ENCODE assay signal across 1 cellular context in the genomic region with DNA sequence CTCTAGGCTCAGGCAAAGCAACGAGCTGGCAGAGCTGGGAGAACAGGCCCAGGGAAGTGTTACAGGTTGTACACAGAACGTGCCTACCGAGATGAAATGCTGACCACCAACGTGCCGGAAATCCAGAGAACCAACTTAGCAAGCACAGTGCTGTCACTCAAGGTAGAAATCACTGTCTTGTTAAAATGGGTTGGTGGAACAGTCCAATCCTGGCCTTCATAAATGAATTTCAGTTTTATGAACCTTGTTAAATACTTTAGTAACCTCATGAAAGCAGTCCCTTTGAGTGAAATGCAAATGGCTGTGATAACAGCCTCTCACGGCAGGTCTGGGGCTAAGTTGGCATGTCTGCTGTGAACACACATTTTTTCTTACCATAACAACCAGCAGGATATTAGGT.
TF ChIP-seq lines count a peak whose summit lies in the region.

No MANE protein-coding gene starts in this region.

TF ChIP-seq in GM12878, 131 proteins besides CTCF, POLR2A, EP300 and RAD21 (continued from another document):
- peak; percentile 87 for TF ChIP-seq PBX3 (IDR thresholded peaks at IDR 0.05; ENCODE audit: insufficient replicate concordance, low read depth, low read length)
- TF ChIP-seq ZNF687 (IDR thresholded peaks at IDR 0.05) = peak; percentile 72
- no peak for TF ChIP-seq IKZF1 (conservative IDR thresholded peaks at IDR 0.05)
- TF ChIP-seq PKNOX1 (IDR thresholded peaks at IDR 0.05) = peak; percentile 96
- TF ChIP-seq, protein P1, sequence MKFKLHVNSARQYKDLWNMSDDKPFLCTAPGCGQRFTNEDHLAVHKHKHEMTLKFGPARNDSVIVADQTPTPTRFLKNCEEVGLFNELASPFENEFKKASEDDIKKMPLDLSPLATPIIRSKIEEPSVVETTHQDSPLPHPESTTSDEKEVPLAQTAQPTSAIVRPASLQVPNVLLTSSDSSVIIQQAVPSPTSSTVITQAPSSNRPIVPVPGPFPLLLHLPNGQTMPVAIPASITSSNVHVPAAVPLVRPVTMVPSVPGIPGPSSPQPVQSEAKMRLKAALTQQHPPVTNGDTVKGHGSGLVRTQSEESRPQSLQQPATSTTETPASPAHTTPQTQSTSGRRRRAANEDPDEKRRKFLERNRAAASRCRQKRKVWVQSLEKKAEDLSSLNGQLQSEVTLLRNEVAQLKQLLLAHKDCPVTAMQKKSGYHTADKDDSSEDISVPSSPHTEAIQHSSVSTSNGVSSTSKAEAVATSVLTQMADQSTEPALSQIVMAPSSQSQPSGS (IDR thresholded peaks at IDR 0.05; ENCODE audit: low read length) = no peak
- TF ChIP-seq BHLHE40 (IDR thresholded peaks at IDR 0.05; ENCODE audit: borderline replicate concordance in 1 of 2, low read depth in 2 of 2, low read length in 1 of 2) = peak; percentile 35 to 60; a peak in 2 of 4 replicates
- no peak for TF ChIP-seq IRF3 (IDR thresholded peaks at IDR 0.05)
- TF ChIP-seq, protein P2, sequence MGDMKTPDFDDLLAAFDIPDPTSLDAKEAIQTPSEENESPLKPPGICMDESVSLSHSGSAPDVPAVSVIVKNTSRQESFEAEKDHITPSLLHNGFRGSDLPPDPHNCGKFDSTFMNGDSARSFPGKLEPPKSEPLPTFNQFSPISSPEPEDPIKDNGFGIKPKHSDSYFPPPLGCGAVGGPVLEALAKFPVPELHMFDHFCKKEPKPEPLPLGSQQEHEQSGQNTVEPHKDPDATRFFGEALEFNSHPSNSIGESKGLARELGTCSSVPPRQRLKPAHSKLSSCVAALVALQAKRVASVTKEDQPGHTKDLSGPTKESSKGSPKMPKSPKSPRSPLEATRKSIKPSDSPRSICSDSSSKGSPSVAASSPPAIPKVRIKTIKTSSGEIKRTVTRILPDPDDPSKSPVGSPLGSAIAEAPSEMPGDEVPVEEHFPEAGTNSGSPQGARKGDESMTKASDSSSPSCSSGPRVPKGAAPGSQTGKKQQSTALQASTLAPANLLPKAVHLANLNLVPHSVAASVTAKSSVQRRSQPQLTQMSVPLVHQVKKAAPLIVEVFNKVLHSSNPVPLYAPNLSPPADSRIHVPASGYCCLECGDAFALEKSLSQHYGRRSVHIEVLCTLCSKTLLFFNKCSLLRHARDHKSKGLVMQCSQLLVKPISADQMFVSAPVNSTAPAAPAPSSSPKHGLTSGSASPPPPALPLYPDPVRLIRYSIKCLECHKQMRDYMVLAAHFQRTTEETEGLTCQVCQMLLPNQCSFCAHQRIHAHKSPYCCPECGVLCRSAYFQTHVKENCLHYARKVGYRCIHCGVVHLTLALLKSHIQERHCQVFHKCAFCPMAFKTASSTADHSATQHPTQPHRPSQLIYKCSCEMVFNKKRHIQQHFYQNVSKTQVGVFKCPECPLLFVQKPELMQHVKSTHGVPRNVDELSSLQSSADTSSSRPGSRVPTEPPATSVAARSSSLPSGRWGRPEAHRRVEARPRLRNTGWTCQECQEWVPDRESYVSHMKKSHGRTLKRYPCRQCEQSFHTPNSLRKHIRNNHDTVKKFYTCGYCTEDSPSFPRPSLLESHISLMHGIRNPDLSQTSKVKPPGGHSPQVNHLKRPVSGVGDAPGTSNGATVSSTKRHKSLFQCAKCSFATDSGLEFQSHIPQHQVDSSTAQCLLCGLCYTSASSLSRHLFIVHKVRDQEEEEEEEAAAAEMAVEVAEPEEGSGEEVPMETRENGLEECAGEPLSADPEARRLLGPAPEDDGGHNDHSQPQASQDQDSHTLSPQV (IDR thresholded peaks at IDR 0.05) = 0 out of 2 replicates have a peak, but pooled peaks have one; percentile 29
